ENCODE assay signal across 35 cellular contexts in genomic region chr11:80598905-80599304, GRCh38.
"Had no signal": no experiment of that assay in that cellular context is flagged by ENCODE, and none has a peak within 500 bp of the region (broad histone marks: within the 10 kb centered on the region; RNA-seq: fewer than 3 reads in every experiment).

No MANE protein-coding gene starts in this region.

- H3K4me1 Mint-ChIP-seq: activated CD4-positive, alpha-beta T cell treated with anti-CD3 and anti-CD28 coated beads for 36 hours; activated CD4-positive, alpha-beta T cell treated with anti-CD3 and anti-CD28 coated beads, Interleukin-2, amount 10 ng/mL, durations not matched to agents 24 days and 14 days; activated CD8-positive, alpha-beta memory T cell treated with anti-CD3 and anti-CD28 coated beads, Interleukin-2, amount 10 ng/mL, durations not matched to agents 7 days and 5 days; activated naive CD4-positive, alpha-beta T cell treated with anti-CD3 and anti-CD28 coated beads, Interleukin-2, amount 50 U/mL, for 24 hours; activated naive CD8-positive, alpha-beta T cell treated with anti-CD3 and anti-CD28 coated beads for 36 hours; activated naive CD8-positive, alpha-beta T cell treated with anti-CD3 and anti-CD28 coated beads, Interleukin-2, amount 50 U/mL, for 24 hours; central memory CD8-positive, alpha-beta T cell; T-helper 17 cell had no signal

- DNase-seq: activated CD4-positive, alpha-beta memory T cell treated with anti-CD3 and anti-CD28 coated beads for 36 hours; activated CD4-positive, alpha-beta T cell treated with anti-CD3 and anti-CD28 coated beads for 36 hours; activated CD4-positive, alpha-beta T cell treated with anti-CD3 and anti-CD28 coated beads, Interleukin-2, amount 10 ng/mL, durations not matched to agents 24 days and 14 days; activated CD4-positive, CD25-positive, alpha-beta regulatory T cell; activated CD4-positive, CD25-positive, alpha-beta regulatory T cell treated with anti-CD3 and anti-CD28 coated beads, Interleukin-2, amount 50 U/mL, for 72 hours; activated CD8-positive, alpha-beta memory T cell treated with anti-CD3 and anti-CD28 coated beads, Interleukin-2, amount 10 ng/mL, durations not matched to agents 7 days and 5 days; activated CD8-positive, alpha-beta memory T cell treated with anti-CD3 and anti-CD28 coated beads, Interleukin-2, amount 50 U/mL, for 4 hours; activated CD8-positive, alpha-beta T cell treated with anti-CD3 and anti-CD28 coated beads, Interleukin-2, amount 10 ng/mL, durations not matched to agents 7 days and 5 days; activated effector memory CD4-positive, alpha-beta T cell treated with anti-CD3 and anti-CD28 coated beads, Interleukin-2, amount 50 U/mL, for 16 hours; activated naive CD4-positive, alpha-beta T cell treated with anti-CD3 and anti-CD28 coated beads for 36 hours; activated naive CD8-positive, alpha-beta T cell treated with anti-CD3 and anti-CD28 coated beads for 36 hours; activated naive CD8-positive, alpha-beta T cell treated with anti-CD3 and anti-CD28 coated beads, Interleukin-2, amount 50 U/mL, for 24 hours; activated T-cell treated with anti-CD3 and anti-CD28 coated beads, Interleukin-2, amount 50 U/mL, for 1 hour; activated T-cell treated with anti-CD3 and anti-CD28 coated beads, Interleukin-2, amount 50 U/mL, for 48 hours; adrenal gland; amygdala; aorta; body of pancreas; dorsolateral prefrontal cortex; effector memory CD4-positive, alpha-beta T cell; endodermal cell; erythroblast; esophagus squamous epithelium; foreskin melanocyte; hippocampal formation; T-helper 17 cell; T1000 had no signal

- H3K4me1 ChIP-seq: adrenal gland, gastroesophageal sphincter had no signal

- H3K27me3 Mint-ChIP-seq: activated CD4-positive, alpha-beta memory T cell treated with anti-CD3 and anti-CD28 coated beads for 36 hours; activated CD4-positive, alpha-beta T cell treated with anti-CD3 and anti-CD28 coated beads for 36 hours; activated CD4-positive, alpha-beta T cell treated with anti-CD3 and anti-CD28 coated beads, Interleukin-2, amount 10 ng/mL, durations not matched to agents 24 days and 14 days; activated CD8-positive, alpha-beta memory T cell treated with anti-CD3 and anti-CD28 coated beads, Interleukin-2, amount 10 ng/mL, durations not matched to agents 7 days and 5 days; activated naive CD4-positive, alpha-beta T cell treated with anti-CD3 and anti-CD28 coated beads, Interleukin-2, amount 50 U/mL, for 24 hours; activated naive CD8-positive, alpha-beta T cell treated with anti-CD3 and anti-CD28 coated beads, Interleukin-2, amount 50 U/mL, for 24 hours; central memory CD8-positive, alpha-beta T cell; dendritic cell treated with granulocyte-macrophage colony-stimulating factor and Interleukin-4, amounts not matched to agents 40 ng/mL and 50 ng/mL, for 4 days; T-helper 17 cell had no signal

- H3K27me3 ChIP-seq: adrenal gland, body of pancreas, dorsolateral prefrontal cortex, esophagus squamous epithelium, gastroesophageal sphincter had no signal

- H3K4me3 ChIP-seq: adrenal gland, body of pancreas, coronary artery, dorsolateral prefrontal cortex, esophagus squamous epithelium, gastroesophageal sphincter had no signal

- H3K9me3 Mint-ChIP-seq: endodermal cell had no signal

- ATAC-seq: activated CD4-positive, alpha-beta T cell treated with anti-CD3 and anti-CD28 coated beads for 36 hours; activated CD8-positive, alpha-beta memory T cell treated with anti-CD3 and anti-CD28 coated beads, Interleukin-2, amount 10 ng/mL, durations not matched to agents 7 days and 5 days; activated CD8-positive, alpha-beta T cell treated with anti-CD3 and anti-CD28 coated beads, Interleukin-2, amount 10 ng/mL, durations not matched to agents 7 days and 5 days; activated naive CD8-positive, alpha-beta T cell treated with anti-CD3 and anti-CD28 coated beads, Interleukin-2, amount 50 U/mL, for 24 hours; body of pancreas; gastroesophageal sphincter; T-helper 17 cell had no signal

- H3K36me3 Mint-ChIP-seq: activated CD4-positive, alpha-beta memory T cell treated with anti-CD3 and anti-CD28 coated beads for 36 hours; activated CD8-positive, alpha-beta memory T cell treated with anti-CD3 and anti-CD28 coated beads, Interleukin-2, amount 10 ng/mL, durations not matched to agents 7 days and 5 days; activated naive CD4-positive, alpha-beta T cell treated with anti-CD3 and anti-CD28 coated beads, Interleukin-2, amount 50 U/mL, for 24 hours; activated naive CD8-positive, alpha-beta T cell treated with anti-CD3 and anti-CD28 coated beads for 36 hours had no signal

- H3K27ac Mint-ChIP-seq: activated CD4-positive, alpha-beta memory T cell treated with anti-CD3 and anti-CD28 coated beads for 36 hours; activated CD4-positive, alpha-beta T cell treated with anti-CD3 and anti-CD28 coated beads for 36 hours; activated CD4-positive, alpha-beta T cell treated with anti-CD3 and anti-CD28 coated beads, Interleukin-2, amount 10 ng/mL, durations not matched to agents 24 days and 14 days; activated CD8-positive, alpha-beta memory T cell treated with anti-CD3 and anti-CD28 coated beads, Interleukin-2, amount 10 ng/mL, durations not matched to agents 7 days and 5 days; activated CD8-positive, alpha-beta T cell treated with anti-CD3 and anti-CD28 coated beads, Interleukin-2, amount 10 ng/mL, durations not matched to agents 7 days and 5 days; activated naive CD4-positive, alpha-beta T cell treated with anti-CD3 and anti-CD28 coated beads for 36 hours; activated naive CD4-positive, alpha-beta T cell treated with anti-CD3 and anti-CD28 coated beads, Interleukin-2, amount 50 U/mL, for 24 hours; activated naive CD8-positive, alpha-beta T cell treated with anti-CD3 and anti-CD28 coated beads for 36 hours; activated naive CD8-positive, alpha-beta T cell treated with anti-CD3 and anti-CD28 coated beads, Interleukin-2, amount 50 U/mL, for 24 hours; activated T-helper 1 cell treated with anti-CD3 and anti-CD28 coated beads, Interleukin-12 subunit alpha, Interleukin-12 subunit beta, Interleukin-2, Interleukin-4 antibody, amounts not matched to agents 30 ng/mL and 10 ng/mL and 1 ng/mL, durations not matched to agents 14 hours and 24 hours and 36 hours; activated T-helper 2 cell treated with anti-CD3 and anti-CD28 coated beads, Interferon-gamma antibody, Interleukin-2, Interleukin-4, amounts not matched to agents 10 μg/mL and 5 μg/mL and 100 μg/mL, durations not matched to agents 14 hours and 24 hours and 36 hours; dendritic cell treated with granulocyte-macrophage colony-stimulating factor and Interleukin-4, amounts not matched to agents 40 ng/mL and 50 ng/mL, for 4 days; endodermal cell; T-helper 17 cell; T-helper 2 cell treated with Interferon-gamma antibody and Interleukin-4, amounts not matched to agents 5 μg/mL and 100 μg/mL, for 36 hours had no signal

- H3K36me3 ChIP-seq: adrenal gland, esophagus squamous epithelium, gastroesophageal sphincter had no signal

- H3K9me3 ChIP-seq: adrenal gland, body of pancreas, esophagus squamous epithelium, gastroesophageal sphincter had no signal

- H3K27ac ChIP-seq: adrenal gland, body of pancreas, coronary artery, dorsolateral prefrontal cortex, esophagus squamous epithelium, gastroesophageal sphincter had no signal

- H3K4me3 Mint-ChIP-seq: activated CD4-positive, alpha-beta memory T cell treated with anti-CD3 and anti-CD28 coated beads for 36 hours; activated CD4-positive, alpha-beta T cell treated with anti-CD3 and anti-CD28 coated beads for 36 hours; activated CD4-positive, alpha-beta T cell treated with anti-CD3 and anti-CD28 coated beads, Interleukin-2, amount 10 ng/mL, durations not matched to agents 24 days and 14 days; activated CD8-positive, alpha-beta memory T cell treated with anti-CD3 and anti-CD28 coated beads, Interleukin-2, amount 10 ng/mL, durations not matched to agents 7 days and 5 days; activated CD8-positive, alpha-beta T cell treated with anti-CD3 and anti-CD28 coated beads, Interleukin-2, amount 10 ng/mL, durations not matched to agents 7 days and 5 days; activated naive CD4-positive, alpha-beta T cell treated with anti-CD3 and anti-CD28 coated beads for 36 hours; activated naive CD4-positive, alpha-beta T cell treated with anti-CD3 and anti-CD28 coated beads, Interleukin-2, amount 50 U/mL, for 24 hours; activated naive CD8-positive, alpha-beta T cell treated with anti-CD3 and anti-CD28 coated beads for 36 hours; activated naive CD8-positive, alpha-beta T cell treated with anti-CD3 and anti-CD28 coated beads, Interleukin-2, amount 50 U/mL, for 24 hours; activated T-helper 1 cell treated with anti-CD3 and anti-CD28 coated beads, Interleukin-12 subunit alpha, Interleukin-12 subunit beta, Interleukin-2, Interleukin-4 antibody, amounts not matched to agents 30 ng/mL and 10 ng/mL and 1 ng/mL, durations not matched to agents 14 hours and 24 hours and 36 hours; central memory CD8-positive, alpha-beta T cell; dendritic cell treated with granulocyte-macrophage colony-stimulating factor and Interleukin-4, amounts not matched to agents 40 ng/mL and 50 ng/mL, for 4 days; endodermal cell; T-helper 17 cell; T-helper 2 cell treated with Interferon-gamma antibody and Interleukin-4, amounts not matched to agents 5 μg/mL and 100 μg/mL, for 36 hours had no signal
